1 cellular context compared by ENCODE assay signal in the genomic region with DNA sequence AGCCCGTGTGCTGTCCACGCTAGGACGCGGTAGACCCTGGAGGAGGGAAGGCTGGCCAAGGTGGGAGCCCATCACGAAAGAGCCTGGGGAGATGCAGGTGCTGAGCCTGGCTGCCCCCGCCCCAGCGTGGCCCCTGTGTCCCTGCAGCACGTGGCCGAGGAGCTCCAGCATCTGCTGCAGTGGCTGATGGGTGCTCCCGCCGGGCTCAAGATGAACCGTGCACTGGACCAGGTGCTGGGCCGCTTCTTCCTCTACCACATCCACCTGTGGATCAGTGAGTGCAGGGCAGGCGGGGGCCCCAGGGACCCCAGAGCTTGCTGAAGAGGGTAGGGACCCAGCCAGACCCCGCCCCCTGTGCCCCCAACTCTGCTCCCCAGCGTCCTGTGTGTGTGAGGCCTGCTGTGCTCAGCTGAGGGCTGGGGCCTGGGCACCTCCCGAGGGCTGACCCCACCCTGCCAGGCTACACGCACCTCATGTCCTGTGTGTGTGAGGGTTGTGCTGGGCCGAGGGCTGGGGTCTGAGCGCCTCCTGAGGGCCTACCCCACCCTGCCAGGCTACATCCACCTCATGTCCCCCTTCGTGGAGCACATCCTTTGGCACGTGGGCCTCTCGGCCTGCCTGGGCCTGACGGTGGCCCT.
TF ChIP-seq lines count a peak whose summit lies in the region.

No MANE protein-coding gene starts in this region.

TF ChIP-seq in HepG2, 621 proteins besides CTCF, POLR2A, EP300 and RAD21:
- TF ChIP-seq SOX13 (IDR thresholded peaks at IDR 0.05), result no peak
- TF ChIP-seq SOX13 (CRISPR knock-in tag; conservative IDR thresholded peaks at IDR 0.05 in 1 of 2, IDR thresholded peaks at IDR 0.05 in 1 of 2), result no peak
- TF ChIP-seq AGO2 (optimal IDR thresholded peaks at IDR 0.05; ENCODE audit: low read depth, low read length), result peak; percentile 66
TF ChIP-seq in HepG2: peak in this region for 1.
